ENCODE assay signal across 8 cellular contexts in genomic region chr17:2398655-2399571, GRCh38. TPM values are rescaled to one million over a fixed set of nuclear protein-coding genes. Genes with fewer than 3 reads are reported as not detected.
DNase-seq lines count a peak whose midpoint lies in the region; ATAC-seq and TF ChIP-seq lines count a peak whose summit lies in the region.

No MANE protein-coding gene starts in this region.

- H3K9me3 ChIP-seq in ectodermal cell (ENCODE audit: control insufficient read depth, low read length), result no peaks in the 10 kb centered on the region

- H3K27me3 ChIP-seq in ectodermal cell (ENCODE audit: control insufficient read depth, insufficient read depth, low read length, poor library complexity, severe bottlenecking), result peaks cover 5% of the 10 kb centered on the region

- peaks cover 54 to 66% of the 10 kb centered on the region in 2 donors for H3K4me1 Mint-ChIP-seq in stimulated activated naive B cell treated with anti-CD40 and anti-IgM and Interleukin-4, amounts not matched to agents 10 μg/mL and 1 μg/mL and 100 μg/mL, for 72 hours

- peak overlapping the region; percentile 95 for H3K27ac ChIP-seq in ectodermal cell (ENCODE audit: insufficient read depth, low read depth, low read length, poor library complexity, severe bottlenecking)

- peaks cover 0 to 6% of the 10 kb centered on the region in 2 donors for H3K36me3 Mint-ChIP-seq in stimulated activated naive B cell treated with anti-CD40 and anti-IgM and Interleukin-4, amounts not matched to agents 10 μg/mL and 1 μg/mL and 100 μg/mL, for 72 hours

- peak overlapping the region; percentile 85 to 90 for H3K4me3 Mint-ChIP-seq in stimulated activated naive B cell treated with anti-CD40 and anti-IgM and Interleukin-4, amounts not matched to agents 10 μg/mL and 1 μg/mL and 100 μg/mL, for 72 hours

- H3K4me1 ChIP-seq in ectodermal cell (ENCODE audit: control insufficient read depth, insufficient read depth, low read length), result peaks cover 53% of the 10 kb centered on the region

- no peak for TF ChIP-seq CTCF in GM13977 (IDR thresholded peaks at IDR 0.05; ENCODE audit: extremely low read depth, insufficient read depth, missing control alignments)

- no peaks in the 10 kb centered on the region for H3K36me3 ChIP-seq in ectodermal cell (ENCODE audit: control insufficient read depth, insufficient read depth, low read length)

- H3K4me3 ChIP-seq in ectodermal cell (ENCODE audit: insufficient read depth, low read depth, low read length), result peak overlapping the region; percentile 95

- no peaks in the 10 kb centered on the region for H3K27me3 Mint-ChIP-seq in stimulated activated naive B cell treated with anti-CD40 and anti-IgM and Interleukin-4, amounts not matched to agents 10 μg/mL and 1 μg/mL and 100 μg/mL, for 72 hours

- in situ Hi-C loops in GM13977 (cut with MboI; ENCODE audit: low pct_unique_long_range_greater_than_20kb, low sequenced_read_pairs, unreplicated experiment), result no loop called here

- DNase-seq in GM13977 (ENCODE audit: low spot score), result peak; percentile 62
- peak; percentile 87 for DNase-seq in NCI-H69 (lab: John Stamatoyannopoulos, UW)
- DNase-seq in activated CD8-positive, alpha-beta memory T cell treated with anti-CD3 and anti-CD28 coated beads for 1 hour (ENCODE audit: extremely low read depth in 1 of 2, low read depth in 1 of 2), result peak; percentile 29 to 32
- peak; percentile 66 for DNase-seq in medulla oblongata (ENCODE audit: extremely low spot score)
- no peak for DNase-seq in stimulated activated naive B cell treated with anti-CD40 and anti-IgM and Interleukin-4, amounts not matched to agents 10 μg/mL and 1 μg/mL and 100 μg/mL, for 72 hours

- H3K27ac Mint-ChIP-seq in stimulated activated naive B cell treated with anti-CD40 and anti-IgM and Interleukin-4, amounts not matched to agents 10 μg/mL and 1 μg/mL and 100 μg/mL, for 72 hours, result peak overlapping the region; percentile 99

- no peak for ATAC-seq in stimulated activated naive B cell treated with anti-CD40 and anti-IgM and Interleukin-4, amounts not matched to agents 10 μg/mL and 1 μg/mL and 100 μg/mL, for 72 hours (replicated peaks)
- ATAC-seq in HG03460 (IDR thresholded peaks at IDR 0.05; ENCODE audit: unreplicated experiment) (no peak), GM18868 (IDR thresholded peaks at IDR 0.05; ENCODE audit: unreplicated experiment) (no peak)

- no peaks in the 10 kb centered on the region for H3K9me3 Mint-ChIP-seq in stimulated activated naive B cell treated with anti-CD40 and anti-IgM and Interleukin-4, amounts not matched to agents 10 μg/mL and 1 μg/mL and 100 μg/mL, for 72 hours

- 6% methylated on average over 48 to 50 of the region's 55 CpGs for WGBS in ectodermal cell, 2 experiments

RNA-seq across cellular contexts. Expression of gene MNT, which starts 1.9 kb away (rescaled TPM):
- 22.9 TPM for polyA plus RNA-seq in ectodermal cell (2013, experiment 1 of 4)
- 22.5 TPM for polyA plus RNA-seq in ectodermal cell (2013, experiment 2 of 4)
- 17.3 TPM for polyA plus RNA-seq in ectodermal cell (2013, experiment 3 of 4)
- 18.3 TPM for polyA plus RNA-seq in ectodermal cell (2013, experiment 4 of 4)
